In genomic region chr20:51457281-51457932, GRCh38 we compare ENCODE assay signal across 9 cellular contexts.
DNase-seq lines count a peak whose midpoint lies in the region; FAIRE-seq and TF ChIP-seq lines count a peak whose summit lies in the region.
"Had no signal": no experiment of that assay in that cellular context is flagged by ENCODE, and none has a peak within 500 bp of the region (broad histone marks: within the 10 kb centered on the region; RNA-seq: fewer than 3 reads in every experiment).

No MANE protein-coding gene starts in this region.

- H3K79me2 ChIP-seq in hepatocyte, result no peaks in the 10 kb centered on the region

- no peak overlapping the region for H3K4me3 Mint-ChIP-seq in activated naive CD8-positive, alpha-beta T cell

- H2AFZ ChIP-seq in hepatocyte, result no peak overlapping the region

- DNase-seq in NCI-H2171 treated with DMSO at 0.1 percent for 48 hours (lab: John Stamatoyannopoulos, UW), result peak; percentile 31
- no peak for DNase-seq in NCI-H2171 (lab: John Stamatoyannopoulos, UW)
- peak; percentile 70 for DNase-seq in hepatocyte (ENCODE audit: low spot score)
- no peak for DNase-seq in suprapubic skin (ENCODE audit: low spot score in 2 of 2)
- DNase-seq in T-helper 2 cell, result no peak
- DNase-seq in GM12891 (ENCODE audit: insufficient read length, low spot score), result no peak
- no peak for DNase-seq in WERI-Rb-1

- no peaks in the 10 kb centered on the region for H3K9me2 ChIP-seq in hepatocyte (replicated peaks; ENCODE audit: insufficient read depth)

- FAIRE-seq in GM12891 (lab: Jason Lieb, UNC), result no peak
- FAIRE-seq: islet of Langerhans had no signal

- H3K4me3 ChIP-seq in hepatocyte (no peak overlapping the region), suprapubic skin (peak overlapping the region; percentile 30), WERI-Rb-1 (ENCODE audit: low read depth, low read length) (no peak overlapping the region)

- H4K20me1 ChIP-seq in hepatocyte (ENCODE audit: insufficient read depth, poor library complexity, severe bottlenecking), result no peaks in the 10 kb centered on the region

- peak overlapping the region; percentile 41 for H3K4me2 ChIP-seq in hepatocyte

- TF ChIP-seq EP300 in suprapubic skin (IDR thresholded peaks at IDR 0.05), result no peak

- H3K36me3 ChIP-seq in hepatocyte (replicated peaks; ENCODE audit: insufficient read depth, low read depth) (no peaks in the 10 kb centered on the region), suprapubic skin (peaks cover 4% of the 10 kb centered on the region), WERI-Rb-1 (no peaks in the 10 kb centered on the region)

- peaks cover 10% of the 10 kb centered on the region for H3K4me1 ChIP-seq in hepatocyte (ENCODE audit: insufficient read depth)
- H3K4me1 ChIP-seq in suprapubic skin, result peaks cover 26% of the 10 kb centered on the region

- peak overlapping the region; percentile 50 for H3K27ac Mint-ChIP-seq in activated naive CD8-positive, alpha-beta T cell

- H3K27me3 ChIP-seq in hepatocyte, result no peaks in the 10 kb centered on the region
- H3K27me3 ChIP-seq in suprapubic skin, result no peaks in the 10 kb centered on the region
- H3K27me3 ChIP-seq in WERI-Rb-1 (ENCODE audit: insufficient read depth, low read depth, severe bottlenecking), result peaks cover 82% of the 10 kb centered on the region

- no peaks in the 10 kb centered on the region for H3K27me3 Mint-ChIP-seq in activated naive CD8-positive, alpha-beta T cell

- peaks cover 32% of the 10 kb centered on the region for H3K36me3 Mint-ChIP-seq in activated naive CD8-positive, alpha-beta T cell

- peaks cover 19% of the 10 kb centered on the region for H3K4me1 Mint-ChIP-seq in activated naive CD8-positive, alpha-beta T cell (ENCODE audit: low read depth)

- TF ChIP-seq POLR2A in suprapubic skin (IDR thresholded peaks at IDR 0.05) (no peak), GM12891 (IDR thresholded peaks at IDR 0.05; ENCODE audit: low read depth, low read length) (no peak)

- TF ChIP-seq CTCF in hepatocyte (IDR thresholded peaks at IDR 0.05; ENCODE audit: poor library complexity) (no peak), suprapubic skin (IDR thresholded peaks at IDR 0.05) (no peak), WERI-Rb-1 (IDR thresholded peaks at IDR 0.05; ENCODE audit: low read depth, low read length) (no peak)

- no peaks in the 10 kb centered on the region for H3K9me3 Mint-ChIP-seq in activated naive CD8-positive, alpha-beta T cell (ENCODE audit: low read depth)

- peak overlapping the region; percentile 69 for H3K27ac ChIP-seq in hepatocyte
- peak overlapping the region; percentile 89 for H3K27ac ChIP-seq in suprapubic skin
- H3K27ac ChIP-seq in WERI-Rb-1, result no peak overlapping the region

- no peaks in the 10 kb centered on the region for H3K9me3 ChIP-seq in hepatocyte (ENCODE audit: low read depth)
- no peaks in the 10 kb centered on the region for H3K9me3 ChIP-seq in suprapubic skin
- peaks cover 8% of the 10 kb centered on the region for H3K9me3 ChIP-seq in WERI-Rb-1 (ENCODE audit: severe bottlenecking)

- 83% methylated on average over 11 of the region's 11 CpGs for WGBS in hepatocyte (ENCODE audit: low lambda C conversion rate, missing lambda C conversion rate)
- WGBS in suprapubic skin, result 13% methylated on average over 11 of the region's 11 CpGs

TF ChIP-seq in GM12891, 5 proteins besides CTCF, POLR2A, EP300 and RAD21:
- no peak for TF ChIP-seq SPI1 (IDR thresholded peaks at IDR 0.05; ENCODE audit: low read depth, low read length)
- no peak for TF ChIP-seq POU2F2 (IDR thresholded peaks at IDR 0.05; ENCODE audit: low read depth, low read length)
- no peak for TF ChIP-seq PAX5 (IDR thresholded peaks at IDR 0.05; ENCODE audit: insufficient read depth, low read length, severe bottlenecking)
- no peak for TF ChIP-seq POLR2AphosphoS5 (IDR thresholded peaks at IDR 0.05; ENCODE audit: low read depth, low read length)
- no peak for TF ChIP-seq TAF1 (IDR thresholded peaks at IDR 0.05; ENCODE audit: low read depth, low read length)

Comparison
In these comparisons a context has a peak if more than half of its experiments do, and no peak if none do; other contexts are left out.
1. DNase-seq: peak in NCI-H2171 treated with DMSO at 0.1 percent for 48 hours (single experiment) and hepatocyte (single experiment); none in NCI-H2171 (single experiment), suprapubic skin (0 of 2), T-helper 2 cell (0 of 5), GM12891 (single experiment) and WERI-Rb-1 (single experiment).